In the genomic region with DNA sequence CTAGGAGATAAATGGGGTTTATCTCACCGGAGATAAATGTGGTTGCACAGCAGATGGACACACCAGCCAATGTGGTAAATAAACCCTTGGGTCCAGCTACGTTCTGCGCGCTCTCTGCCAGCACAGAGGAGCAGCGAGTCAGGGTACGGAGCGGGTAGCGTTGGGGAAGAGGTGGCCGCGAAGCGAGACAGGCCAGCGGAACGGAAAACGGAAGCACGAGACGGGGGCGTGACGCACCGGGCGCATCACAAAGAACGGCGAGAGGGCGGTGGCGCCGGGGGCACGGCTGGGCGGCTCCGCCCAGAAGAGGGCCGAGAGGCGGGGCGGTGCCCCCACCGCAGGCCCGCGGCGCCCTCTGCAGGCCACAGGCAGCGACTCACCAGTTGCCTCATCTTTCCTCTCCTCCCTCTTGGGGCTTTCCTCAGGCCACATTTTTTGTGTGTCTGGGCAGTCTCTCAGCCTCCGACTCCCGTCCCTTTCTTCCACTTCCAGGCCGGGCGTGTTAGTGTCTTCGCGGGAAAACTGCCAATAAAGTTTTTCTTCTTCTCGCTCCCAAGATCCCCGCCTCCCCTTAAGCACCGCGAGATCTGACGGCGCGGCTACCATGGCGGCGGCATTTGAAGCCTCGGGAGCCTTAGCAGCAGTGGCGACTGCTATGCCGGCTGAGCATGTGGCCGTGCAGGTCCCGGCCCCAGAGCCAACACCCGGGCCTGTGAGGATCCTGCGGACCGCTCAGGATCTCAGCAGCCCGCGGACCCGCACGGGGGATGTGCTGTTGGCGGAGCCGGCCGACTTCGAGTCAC, we compare ENCODE assay signal across 1 cellular context.
TF ChIP-seq lines count a peak whose summit lies in the region.

Gene DDX20 (plus strand): TSS at position 581 of the 803 bp plus-strand sequence. CDS start 24 bp downstream, at position 605.

TF ChIP-seq in HepG2, 621 proteins besides CTCF, POLR2A, EP300 and RAD21 (continued from another document and continues in another):
- TF ChIP-seq ZFYVE20 (CRISPR knock-in tag; IDR thresholded peaks at IDR 0.05; ENCODE audit: borderline replicate concordance, low read depth) = 0 out of 2 replicates have a peak, but pooled peaks have one; percentile 42
- no peak for TF ChIP-seq TOPORS (CRISPR knock-in tag; IDR thresholded peaks at IDR 0.05)
- peak; percentile 79; the same call in 1 of the 2 replicates for TF ChIP-seq ZNF788 (CRISPR knock-in tag; IDR thresholded peaks at IDR 0.05; ENCODE audit: borderline replicate concordance)
- TF ChIP-seq, protein P1, sequence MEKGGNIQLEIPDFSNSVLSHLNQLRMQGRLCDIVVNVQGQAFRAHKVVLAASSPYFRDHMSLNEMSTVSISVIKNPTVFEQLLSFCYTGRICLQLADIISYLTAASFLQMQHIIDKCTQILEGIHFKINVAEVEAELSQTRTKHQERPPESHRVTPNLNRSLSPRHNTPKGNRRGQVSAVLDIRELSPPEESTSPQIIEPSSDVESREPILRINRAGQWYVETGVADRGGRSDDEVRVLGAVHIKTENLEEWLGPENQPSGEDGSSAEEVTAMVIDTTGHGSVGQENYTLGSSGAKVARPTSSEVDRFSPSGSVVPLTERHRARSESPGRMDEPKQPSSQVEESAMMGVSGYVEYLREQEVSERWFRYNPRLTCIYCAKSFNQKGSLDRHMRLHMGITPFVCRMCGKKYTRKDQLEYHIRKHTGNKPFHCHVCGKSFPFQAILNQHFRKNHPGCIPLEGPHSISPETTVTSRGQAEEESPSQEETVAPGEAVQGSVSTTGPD (CRISPR knock-in tag; IDR thresholded peaks at IDR 0.05) = no peak
- TF ChIP-seq ZNF607 (CRISPR knock-in tag; IDR thresholded peaks at IDR 0.05; ENCODE audit: borderline replicate concordance) = peak; percentile 42
- TF ChIP-seq SATB2 (CRISPR knock-in tag; IDR thresholded peaks at IDR 0.05) = 0 out of 2 replicates have a peak, but pooled peaks have one; percentile 59
- no peak for TF ChIP-seq ZNF260 (CRISPR knock-in tag; IDR thresholded peaks at IDR 0.05; ENCODE audit: borderline replicate concordance, low read depth)
- TF ChIP-seq MAFF (IDR thresholded peaks at IDR 0.05; ENCODE audit: low read depth, low read length) = no peak
- peak; percentile 22; the same call in 1 of the 2 replicates for TF ChIP-seq CAMTA2 (CRISPR knock-in tag; IDR thresholded peaks at IDR 0.05; ENCODE audit: borderline replicate concordance)
- peak; percentile 48; the same call in 1 of the 2 replicates for TF ChIP-seq ZNF747 (CRISPR knock-in tag; IDR thresholded peaks at IDR 0.05; ENCODE audit: borderline replicate concordance)
- peak; percentile 80; the same call in 1 of the 2 replicates for TF ChIP-seq TBX3 (IDR thresholded peaks at IDR 0.05; ENCODE audit: borderline replicate concordance)
- TF ChIP-seq ZNF441 (CRISPR knock-in tag; IDR thresholded peaks at IDR 0.05; ENCODE audit: borderline replicate concordance) = no peak
- TF ChIP-seq RXRB (CRISPR knock-in tag; IDR thresholded peaks at IDR 0.05; ENCODE audit: borderline replicate concordance) = peak; percentile 44; the same call in 1 of the 2 replicates
- 0 out of 2 replicates have a peak, but pooled peaks have one; percentile 13 for TF ChIP-seq ZNF558 (CRISPR knock-in tag; IDR thresholded peaks at IDR 0.05; ENCODE audit: borderline replicate concordance)
- TF ChIP-seq KLF15 (CRISPR knock-in tag; IDR thresholded peaks at IDR 0.05; ENCODE audit: borderline replicate concordance) = peak; percentile 33; the same call in 1 of the 2 replicates
- peak; percentile 54; the same call in 1 of the 2 replicates for TF ChIP-seq PCBP1 (IDR thresholded peaks at IDR 0.05; ENCODE audit: borderline replicate concordance, low read depth, low read length)
- peak; percentile 33; the same call in 1 of the 2 replicates for TF ChIP-seq ATF1 (CRISPR knock-in tag; IDR thresholded peaks at IDR 0.05)
- peak; percentile 97 for TF ChIP-seq PRDM15 (CRISPR knock-in tag; IDR thresholded peaks at IDR 0.05)
- TF ChIP-seq TCF12 (IDR thresholded peaks at IDR 0.05) = no peak
- no peak for TF ChIP-seq TCF12 (CRISPR knock-in tag; IDR thresholded peaks at IDR 0.05)
- peak; percentile 48; the same call in 1 of the 2 replicates for TF ChIP-seq HOXD1 (CRISPR knock-in tag; IDR thresholded peaks at IDR 0.05)
- TF ChIP-seq, protein P2, sequence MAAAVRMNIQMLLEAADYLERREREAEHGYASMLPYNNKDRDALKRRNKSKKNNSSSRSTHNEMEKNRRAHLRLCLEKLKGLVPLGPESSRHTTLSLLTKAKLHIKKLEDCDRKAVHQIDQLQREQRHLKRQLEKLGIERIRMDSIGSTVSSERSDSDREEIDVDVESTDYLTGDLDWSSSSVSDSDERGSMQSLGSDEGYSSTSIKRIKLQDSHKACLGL (CRISPR knock-in tag; IDR thresholded peaks at IDR 0.05) = peak; percentile 97; the same call in 1 of the 2 replicates
- TF ChIP-seq, protein P3, sequence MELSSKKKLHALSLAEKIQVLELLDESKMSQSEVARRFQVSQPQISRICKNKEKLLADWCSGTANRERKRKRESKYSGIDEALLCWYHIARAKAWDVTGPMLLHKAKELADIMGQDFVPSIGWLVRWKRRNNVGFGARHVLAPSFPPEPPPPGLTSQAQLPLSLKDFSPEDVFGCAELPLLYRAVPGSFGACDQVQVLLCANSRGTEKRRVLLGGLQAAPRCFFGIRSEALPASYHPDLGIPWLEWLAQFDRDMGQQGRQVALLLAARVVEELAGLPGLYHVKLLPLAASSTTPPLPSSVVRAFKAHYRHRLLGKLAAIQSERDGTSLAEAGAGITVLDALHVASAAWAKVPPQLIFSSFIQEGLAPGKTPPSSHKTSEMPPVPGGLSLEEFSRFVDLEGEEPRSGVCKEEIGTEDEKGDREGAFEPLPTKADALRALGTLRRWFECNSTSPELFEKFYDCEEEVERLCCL (CRISPR knock-in tag; IDR thresholded peaks at IDR 0.05; ENCODE audit: borderline replicate concordance) = no peak
- TF ChIP-seq, protein P4, sequence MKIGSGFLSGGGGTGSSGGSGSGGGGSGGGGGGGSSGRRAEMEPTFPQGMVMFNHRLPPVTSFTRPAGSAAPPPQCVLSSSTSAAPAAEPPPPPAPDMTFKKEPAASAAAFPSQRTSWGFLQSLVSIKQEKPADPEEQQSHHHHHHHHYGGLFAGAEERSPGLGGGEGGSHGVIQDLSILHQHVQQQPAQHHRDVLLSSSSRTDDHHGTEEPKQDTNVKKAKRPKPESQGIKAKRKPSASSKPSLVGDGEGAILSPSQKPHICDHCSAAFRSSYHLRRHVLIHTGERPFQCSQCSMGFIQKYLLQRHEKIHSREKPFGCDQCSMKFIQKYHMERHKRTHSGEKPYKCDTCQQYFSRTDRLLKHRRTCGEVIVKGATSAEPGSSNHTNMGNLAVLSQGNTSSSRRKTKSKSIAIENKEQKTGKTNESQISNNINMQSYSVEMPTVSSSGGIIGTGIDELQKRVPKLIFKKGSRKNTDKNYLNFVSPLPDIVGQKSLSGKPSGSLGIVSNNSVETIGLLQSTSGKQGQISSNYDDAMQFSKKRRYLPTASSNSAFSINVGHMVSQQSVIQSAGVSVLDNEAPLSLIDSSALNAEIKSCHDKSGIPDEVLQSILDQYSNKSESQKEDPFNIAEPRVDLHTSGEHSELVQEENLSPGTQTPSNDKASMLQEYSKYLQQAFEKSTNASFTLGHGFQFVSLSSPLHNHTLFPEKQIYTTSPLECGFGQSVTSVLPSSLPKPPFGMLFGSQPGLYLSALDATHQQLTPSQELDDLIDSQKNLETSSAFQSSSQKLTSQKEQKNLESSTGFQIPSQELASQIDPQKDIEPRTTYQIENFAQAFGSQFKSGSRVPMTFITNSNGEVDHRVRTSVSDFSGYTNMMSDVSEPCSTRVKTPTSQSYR (CRISPR knock-in tag; IDR thresholded peaks at IDR 0.05; ENCODE audit: borderline replicate concordance) = no peak; the same call in 1 of the 2 replicates
- no peak for TF ChIP-seq AKNA (CRISPR knock-in tag; IDR thresholded peaks at IDR 0.05; ENCODE audit: borderline replicate concordance)
- peak; percentile 22; the same call in 1 of the 2 replicates for TF ChIP-seq NCOR1 (IDR thresholded peaks at IDR 0.05; ENCODE audit: borderline replicate concordance, low read length)
- peak; percentile 90 for TF ChIP-seq TBX2 (CRISPR knock-in tag; IDR thresholded peaks at IDR 0.05; ENCODE audit: borderline replicate concordance)
- TF ChIP-seq, protein P5, sequence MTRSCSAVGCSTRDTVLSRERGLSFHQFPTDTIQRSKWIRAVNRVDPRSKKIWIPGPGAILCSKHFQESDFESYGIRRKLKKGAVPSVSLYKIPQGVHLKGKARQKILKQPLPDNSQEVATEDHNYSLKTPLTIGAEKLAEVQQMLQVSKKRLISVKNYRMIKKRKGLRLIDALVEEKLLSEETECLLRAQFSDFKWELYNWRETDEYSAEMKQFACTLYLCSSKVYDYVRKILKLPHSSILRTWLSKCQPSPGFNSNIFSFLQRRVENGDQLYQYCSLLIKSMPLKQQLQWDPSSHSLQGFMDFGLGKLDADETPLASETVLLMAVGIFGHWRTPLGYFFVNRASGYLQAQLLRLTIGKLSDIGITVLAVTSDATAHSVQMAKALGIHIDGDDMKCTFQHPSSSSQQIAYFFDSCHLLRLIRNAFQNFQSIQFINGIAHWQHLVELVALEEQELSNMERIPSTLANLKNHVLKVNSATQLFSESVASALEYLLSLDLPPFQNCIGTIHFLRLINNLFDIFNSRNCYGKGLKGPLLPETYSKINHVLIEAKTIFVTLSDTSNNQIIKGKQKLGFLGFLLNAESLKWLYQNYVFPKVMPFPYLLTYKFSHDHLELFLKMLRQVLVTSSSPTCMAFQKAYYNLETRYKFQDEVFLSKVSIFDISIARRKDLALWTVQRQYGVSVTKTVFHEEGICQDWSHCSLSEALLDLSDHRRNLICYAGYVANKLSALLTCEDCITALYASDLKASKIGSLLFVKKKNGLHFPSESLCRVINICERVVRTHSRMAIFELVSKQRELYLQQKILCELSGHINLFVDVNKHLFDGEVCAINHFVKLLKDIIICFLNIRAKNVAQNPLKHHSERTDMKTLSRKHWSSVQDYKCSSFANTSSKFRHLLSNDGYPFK (CRISPR knock-in tag; IDR thresholded peaks at IDR 0.05; ENCODE audit: borderline replicate concordance) = peak; percentile 65
- peak; percentile 86; the same call in 1 of the 2 replicates for TF ChIP-seq ZNF556 (CRISPR knock-in tag; IDR thresholded peaks at IDR 0.05; ENCODE audit: borderline replicate concordance)
- peak; percentile 45; the same call in 1 of the 2 replicates for TF ChIP-seq ZC3H4 (CRISPR knock-in tag; IDR thresholded peaks at IDR 0.05; ENCODE audit: borderline replicate concordance)
- TF ChIP-seq ZNF782 (CRISPR knock-in tag; IDR thresholded peaks at IDR 0.05; ENCODE audit: borderline replicate concordance) = peak; percentile 53; the same call in 1 of the 2 replicates
- TF ChIP-seq AGO1 (IDR thresholded peaks at IDR 0.05; ENCODE audit: low read depth, low read length, poor library complexity, severe bottlenecking) = no peak
- TF ChIP-seq CC2D1A (CRISPR knock-in tag; IDR thresholded peaks at IDR 0.05) = no peak
